In the genomic region with DNA sequence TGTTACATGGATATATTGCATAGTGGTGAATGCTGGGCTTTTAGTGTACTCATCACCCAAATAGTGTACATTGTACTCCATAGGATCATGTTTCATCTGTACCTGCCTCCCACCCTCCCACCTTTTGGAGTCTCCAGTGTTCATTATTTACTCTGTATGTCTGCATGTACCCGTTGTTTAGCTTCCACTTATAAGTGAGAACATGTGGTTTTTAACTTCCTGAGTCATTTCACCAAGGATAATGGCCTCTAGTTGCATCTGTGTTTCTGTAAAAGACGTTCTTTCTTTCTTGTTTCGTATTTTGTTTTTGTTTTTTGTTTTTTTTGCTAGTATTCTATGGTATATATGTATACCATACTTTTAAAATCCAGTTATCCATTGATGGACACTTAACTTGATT, we compare ENCODE assay signal across 14 cellular contexts.
DNase-seq lines count a peak whose midpoint lies in the region; ATAC-seq and TF ChIP-seq lines count a peak whose summit lies in the region.
"Had no signal": no experiment of that assay in that cellular context is flagged by ENCODE, and none has a peak within 500 bp of the region (broad histone marks: within the 10 kb centered on the region; RNA-seq: fewer than 3 reads in every experiment).

No MANE protein-coding gene starts in this region.

- no peak overlapping the region for H3K4me3 Mint-ChIP-seq in T-helper 2 cell treated with Interferon-gamma antibody and Interleukin-4, amounts not matched to agents 5 μg/mL and 100 μg/mL, for 36 hours
- no peak overlapping the region for H3K4me3 Mint-ChIP-seq in WTC11
- H3K4me3 Mint-ChIP-seq: CD4-positive, CD25-positive, alpha-beta regulatory T cell had no signal

- peak overlapping the region; percentile 71 for H2AFZ ChIP-seq in OCI-LY7 (ENCODE audit: low read length)

- POLR2A ChIA-PET in OCI-LY7 (lab: Charles Lee) (no interaction called here), WTC11 (lab: Charles Lee) (no interaction called here)

- no peaks in the 10 kb centered on the region for H3K9me3 Mint-ChIP-seq in T-helper 2 cell treated with Interferon-gamma antibody and Interleukin-4, amounts not matched to agents 5 μg/mL and 100 μg/mL, for 36 hours
- H3K9me3 Mint-ChIP-seq in WTC11, result no peaks in the 10 kb centered on the region
- H3K9me3 Mint-ChIP-seq: CD4-positive, CD25-positive, alpha-beta regulatory T cell had no signal

- TF ChIP-seq CTCF in OCI-LY7 (conservative IDR thresholded peaks at IDR 0.05; ENCODE audit: low read length) (no peak), GM20000 (IDR thresholded peaks at IDR 0.05; ENCODE audit: extremely low read depth, missing control alignments) (no peak), WTC11 (IDR thresholded peaks at IDR 0.05) (no peak)

- H3K27ac ChIP-seq in OCI-LY7 (ENCODE audit: low read depth, low read length, poor library complexity, severe bottlenecking), result peak overlapping the region; percentile 36
- H3K27ac ChIP-seq: right atrium auricular region, upper lobe of right lung had no signal

- no peaks in the 10 kb centered on the region for H3K79me2 ChIP-seq in OCI-LY7 (ENCODE audit: insufficient read depth, low read depth, low read length)

- H3K9me3 ChIP-seq in OCI-LY7 (ENCODE audit: low read length), result peaks cover 25% of the 10 kb centered on the region
- H3K9me3 ChIP-seq: right atrium auricular region, upper lobe of right lung had no signal

- H3K36me3 Mint-ChIP-seq in T-helper 2 cell treated with Interferon-gamma antibody and Interleukin-4, amounts not matched to agents 5 μg/mL and 100 μg/mL, for 36 hours (ENCODE audit: low read depth), result no peaks in the 10 kb centered on the region
- H3K36me3 Mint-ChIP-seq in WTC11, result no peaks in the 10 kb centered on the region
- H3K36me3 Mint-ChIP-seq: CD4-positive, CD25-positive, alpha-beta regulatory T cell had no signal

- no TSS peak for BruUV-seq in OCI-LY7 (replicated peaks; lab: Mats Ljungman, UMichigan)

- no peaks in the 10 kb centered on the region for H3K27me3 Mint-ChIP-seq in T-helper 2 cell treated with Interferon-gamma antibody and Interleukin-4, amounts not matched to agents 5 μg/mL and 100 μg/mL, for 36 hours (ENCODE audit: low read depth)
- no peaks in the 10 kb centered on the region for H3K27me3 Mint-ChIP-seq in WTC11 (ENCODE audit: low read depth)

- no peak overlapping the region for H3K27ac Mint-ChIP-seq in T-helper 2 cell treated with Interferon-gamma antibody and Interleukin-4, amounts not matched to agents 5 μg/mL and 100 μg/mL, for 36 hours
- no peak overlapping the region for H3K27ac Mint-ChIP-seq in WTC11
- H3K27ac Mint-ChIP-seq: CD4-positive, CD25-positive, alpha-beta regulatory T cell had no signal

- no peaks in the 10 kb centered on the region for H4K20me1 ChIP-seq in OCI-LY7 (ENCODE audit: insufficient read depth, low read length)

- H3K4me3 ChIP-seq in OCI-LY7 (ENCODE audit: low read depth, low read length, poor library complexity, severe bottlenecking), result no peak overlapping the region
- H3K4me3 ChIP-seq: right atrium auricular region, upper lobe of right lung had no signal

- intact Hi-C loops in OCI-LY7 (cut with micrococcal nuclease; ENCODE audit: unreplicated experiment), result loop anchor here (5.0 kb wide), 2 partner anchors 173 to 577 kb away; a partner anchor contains a TSS

- peak; percentile 26 for DNase-seq in OCI-LY7 (ENCODE audit: low spot score)
- no peak for DNase-seq in T-helper 2 cell treated with Interferon-gamma antibody and Interleukin-4, amounts not matched to agents 5 μg/mL and 100 μg/mL, for 36 hours (ENCODE audit: low spot score)
- no peak for DNase-seq in GM20000 (ENCODE audit: low spot score)
- DNase-seq in WTC11 (ENCODE audit: low spot score), result no peak
- DNase-seq in NCI-H1930 (lab: John Stamatoyannopoulos, UW), result no peak
- DNase-seq: activated CD8-positive, alpha-beta memory T cell treated with anti-CD3 and anti-CD28 coated beads, Interleukin-2, amount 50 U/mL, for 4 hours; CD4-positive, CD25-positive, alpha-beta regulatory T cell; NCI-H226; T-helper 1 cell; upper lobe of right lung had no signal

- H3K4me1 ChIP-seq in OCI-LY7 (ENCODE audit: insufficient read depth, low read length, poor library complexity, severe bottlenecking), result peaks cover 55% of the 10 kb centered on the region
- H3K4me1 ChIP-seq: right atrium auricular region, upper lobe of right lung had no signal

- CTCF ChIA-PET in OCI-LY7 (lab: Charles Lee; ENCODE audit: unreplicated experiment) (no interaction called here), WTC11 (lab: Charles Lee) (no interaction called here)

- ATAC-seq in GM18873 (IDR thresholded peaks at IDR 0.05; ENCODE audit: low FRiP score, unreplicated experiment), result peak; percentile 73
- ATAC-seq in GM21825 (IDR thresholded peaks at IDR 0.05; ENCODE audit: unreplicated experiment), result peak; percentile 53
- peak; percentile 43 for ATAC-seq in HG03378 (IDR thresholded peaks at IDR 0.05; ENCODE audit: unreplicated experiment)
- no peak for ATAC-seq in WTC11
- ATAC-seq: upper lobe of right lung had no signal

- no peaks in the 10 kb centered on the region for H3K9me2 ChIP-seq in OCI-LY7 (ENCODE audit: insufficient read depth, low read length)

- peaks cover 4% of the 10 kb centered on the region for H3K4me1 Mint-ChIP-seq in T-helper 2 cell treated with Interferon-gamma antibody and Interleukin-4, amounts not matched to agents 5 μg/mL and 100 μg/mL, for 36 hours (ENCODE audit: low read depth)
- no peaks in the 10 kb centered on the region for H3K4me1 Mint-ChIP-seq in WTC11
- H3K4me1 Mint-ChIP-seq: CD4-positive, CD25-positive, alpha-beta regulatory T cell had no signal

- peaks cover 34% of the 10 kb centered on the region for H3K36me3 ChIP-seq in OCI-LY7 (ENCODE audit: insufficient read depth, low read length)
- H3K36me3 ChIP-seq: right atrium auricular region, upper lobe of right lung had no signal

- no peak overlapping the region for H3K4me2 ChIP-seq in OCI-LY7 (ENCODE audit: low read length)

TF ChIP-seq in WTC11, 78 proteins besides CTCF, POLR2A, EP300 and RAD21 (continues in another document):
- TF ChIP-seq, protein P1, sequence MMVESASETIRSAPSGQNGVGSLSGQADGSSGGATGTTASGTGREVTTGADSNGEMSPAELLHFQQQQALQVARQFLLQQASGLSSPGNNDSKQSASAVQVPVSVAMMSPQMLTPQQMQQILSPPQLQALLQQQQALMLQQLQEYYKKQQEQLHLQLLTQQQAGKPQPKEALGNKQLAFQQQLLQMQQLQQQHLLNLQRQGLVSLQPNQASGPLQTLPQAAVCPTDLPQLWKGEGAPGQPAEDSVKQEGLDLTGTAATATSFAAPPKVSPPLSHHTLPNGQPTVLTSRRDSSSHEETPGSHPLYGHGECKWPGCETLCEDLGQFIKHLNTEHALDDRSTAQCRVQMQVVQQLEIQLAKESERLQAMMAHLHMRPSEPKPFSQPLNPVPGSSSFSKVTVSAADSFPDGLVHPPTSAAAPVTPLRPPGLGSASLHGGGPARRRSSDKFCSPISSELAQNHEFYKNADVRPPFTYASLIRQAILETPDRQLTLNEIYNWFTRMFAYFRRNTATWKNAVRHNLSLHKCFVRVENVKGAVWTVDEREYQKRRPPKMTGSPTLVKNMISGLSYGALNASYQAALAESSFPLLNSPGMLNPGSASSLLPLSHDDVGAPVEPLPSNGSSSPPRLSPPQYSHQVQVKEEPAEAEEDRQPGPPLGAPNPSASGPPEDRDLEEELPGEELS (CRISPR knock-in tag; IDR thresholded peaks at IDR 0.05), result no peak
- TF ChIP-seq, protein P2, sequence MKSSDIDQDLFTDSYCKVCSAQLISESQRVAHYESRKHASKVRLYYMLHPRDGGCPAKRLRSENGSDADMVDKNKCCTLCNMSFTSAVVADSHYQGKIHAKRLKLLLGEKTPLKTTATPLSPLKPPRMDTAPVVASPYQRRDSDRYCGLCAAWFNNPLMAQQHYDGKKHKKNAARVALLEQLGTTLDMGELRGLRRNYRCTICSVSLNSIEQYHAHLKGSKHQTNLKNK (CRISPR knock-in tag; IDR thresholded peaks at IDR 0.05), result no peak
- TF ChIP-seq OVOL2 (CRISPR knock-in tag; IDR thresholded peaks at IDR 0.05; ENCODE audit: borderline replicate concordance), result no peak
- no peak for TF ChIP-seq CREM (CRISPR knock-in tag; IDR thresholded peaks at IDR 0.05)
- no peak for TF ChIP-seq KAT7 (CRISPR knock-in tag; IDR thresholded peaks at IDR 0.05; ENCODE audit: borderline replicate concordance)
- no peak for TF ChIP-seq SMAD4 (CRISPR knock-in tag; IDR thresholded peaks at IDR 0.05)
- TF ChIP-seq ZNF416 (CRISPR knock-in tag; IDR thresholded peaks at IDR 0.05), result no peak
- TF ChIP-seq EMX1 (CRISPR knock-in tag; IDR thresholded peaks at IDR 0.05), result no peak
- TF ChIP-seq, protein P3, sequence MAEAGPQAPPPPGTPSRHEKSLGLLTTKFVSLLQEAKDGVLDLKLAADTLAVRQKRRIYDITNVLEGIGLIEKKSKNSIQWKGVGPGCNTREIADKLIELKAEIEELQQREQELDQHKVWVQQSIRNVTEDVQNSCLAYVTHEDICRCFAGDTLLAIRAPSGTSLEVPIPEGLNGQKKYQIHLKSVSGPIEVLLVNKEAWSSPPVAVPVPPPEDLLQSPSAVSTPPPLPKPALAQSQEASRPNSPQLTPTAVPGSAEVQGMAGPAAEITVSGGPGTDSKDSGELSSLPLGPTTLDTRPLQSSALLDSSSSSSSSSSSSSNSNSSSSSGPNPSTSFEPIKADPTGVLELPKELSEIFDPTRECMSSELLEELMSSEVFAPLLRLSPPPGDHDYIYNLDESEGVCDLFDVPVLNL (CRISPR knock-in tag; IDR thresholded peaks at IDR 0.05; ENCODE audit: borderline replicate concordance, low read depth), result no peak
- no peak for TF ChIP-seq GABPB1 (CRISPR knock-in tag; IDR thresholded peaks at IDR 0.05)
- TF ChIP-seq CREB1 (CRISPR knock-in tag; IDR thresholded peaks at IDR 0.05), result no peak
- TF ChIP-seq, protein P4, sequence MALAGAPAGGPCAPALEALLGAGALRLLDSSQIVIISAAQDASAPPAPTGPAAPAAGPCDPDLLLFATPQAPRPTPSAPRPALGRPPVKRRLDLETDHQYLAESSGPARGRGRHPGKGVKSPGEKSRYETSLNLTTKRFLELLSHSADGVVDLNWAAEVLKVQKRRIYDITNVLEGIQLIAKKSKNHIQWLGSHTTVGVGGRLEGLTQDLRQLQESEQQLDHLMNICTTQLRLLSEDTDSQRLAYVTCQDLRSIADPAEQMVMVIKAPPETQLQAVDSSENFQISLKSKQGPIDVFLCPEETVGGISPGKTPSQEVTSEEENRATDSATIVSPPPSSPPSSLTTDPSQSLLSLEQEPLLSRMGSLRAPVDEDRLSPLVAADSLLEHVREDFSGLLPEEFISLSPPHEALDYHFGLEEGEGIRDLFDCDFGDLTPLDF (CRISPR knock-in tag; IDR thresholded peaks at IDR 0.05), result no peak
